Comparison of ENCODE assay signal across 8 cellular contexts in genomic region chr2:190648289-190649034, GRCh38. TPM values are rescaled to one million over a fixed set of nuclear protein-coding genes. Genes with fewer than 3 reads are reported as not detected.
DNase-seq lines count a peak whose midpoint lies in the region; ATAC-seq and TF ChIP-seq lines count a peak whose summit lies in the region.

No MANE protein-coding gene starts in this region.

- no peaks in the 10 kb centered on the region for H4K20me1 ChIP-seq in KMS-11 (ENCODE audit: insufficient read depth)

- peak overlapping the region; percentile 36; the same call in 1 of the 2 replicates for H3K9ac ChIP-seq in KMS-11

- peak overlapping the region; percentile 77 for H2AFZ ChIP-seq in KMS-11 (ENCODE audit: low read depth)

- no peak for TF ChIP-seq CTCF in KMS-11 (conservative IDR thresholded peaks at IDR 0.05; ENCODE audit: low read depth, low read length)
- TF ChIP-seq CTCF in neural crest cell (conservative IDR thresholded peaks at IDR 0.05), result no peak

- peaks cover 21% of the 10 kb centered on the region for H3K4me1 ChIP-seq in KMS-11 (ENCODE audit: low read depth, poor library complexity, severe bottlenecking)

- no peaks in the 10 kb centered on the region for H3K9me3 Mint-ChIP-seq in neural crest cell
- H3K9me3 Mint-ChIP-seq in stimulated activated naive CD8-positive, alpha-beta T cell treated with anti-CD3 and anti-CD28 coated beads, Interleukin-15, amount 100 ng/mL, for 72 hours, result no peaks in the 10 kb centered on the region

- no peak overlapping the region for H3K27ac ChIP-seq in KMS-11

- H3K36me3 ChIP-seq in KMS-11 (ENCODE audit: insufficient read depth), result no peaks in the 10 kb centered on the region

- peak; percentile 66 for DNase-seq in DMS79 treated with DMSO at 0.1 percent for 48 hours (lab: John Stamatoyannopoulos, UW)
- peak; percentile 90 for DNase-seq in RPMI7951 (ENCODE audit: low read depth)
- DNase-seq in activated effector memory CD4-positive, alpha-beta T cell treated with Interleukin-2 at 50 U/mL for 16 hours, result peak; percentile 78
- DNase-seq in fibroblast of the conjunctiva (ENCODE audit: low read depth), result peak; percentile 68
- peak; percentile 69 for DNase-seq in neural crest cell (ENCODE audit: low read depth, low spot score)
- peak; percentile 77 to 87 for DNase-seq in stimulated activated naive CD8-positive, alpha-beta T cell treated with anti-CD3 and anti-CD28 coated beads, Interleukin-15, amount 100 ng/mL, for 72 hours

- peak; percentile 66 for ATAC-seq in GM21723 (IDR thresholded peaks at IDR 0.05; ENCODE audit: unreplicated experiment)
- peak; percentile 80 for ATAC-seq in stimulated activated naive CD8-positive, alpha-beta T cell treated with anti-CD3 and anti-CD28 coated beads, Interleukin-15, amount 100 ng/mL, for 72 hours

- no peak overlapping the region for H3K4me3 ChIP-seq in KMS-11 (IDR thresholded peaks at IDR 0.05; ENCODE audit: insufficient read depth, low read depth, low read length)

- no peaks in the 10 kb centered on the region for H3K36me3 Mint-ChIP-seq in neural crest cell (ENCODE audit: low read depth)

- H3K4me1 Mint-ChIP-seq in neural crest cell, result peaks cover 24% of the 10 kb centered on the region
- peaks cover 33% of the 10 kb centered on the region for H3K4me1 Mint-ChIP-seq in stimulated activated naive CD8-positive, alpha-beta T cell treated with anti-CD3 and anti-CD28 coated beads, Interleukin-15, amount 100 ng/mL, for 72 hours

- peak overlapping the region; percentile 60 for H3K27ac Mint-ChIP-seq in neural crest cell (ENCODE audit: unreplicated experiment)
- H3K27ac Mint-ChIP-seq in stimulated activated naive CD8-positive, alpha-beta T cell treated with anti-CD3 and anti-CD28 coated beads, Interleukin-15, amount 100 ng/mL, for 72 hours, result peak overlapping the region; percentile 59 to 83

- peaks cover 34% of the 10 kb centered on the region for H3K79me2 ChIP-seq in KMS-11 (ENCODE audit: insufficient read depth, low read depth)

- H3K4me3 Mint-ChIP-seq in neural crest cell, result peak overlapping the region; percentile 93
- H3K4me3 Mint-ChIP-seq in stimulated activated naive CD8-positive, alpha-beta T cell treated with anti-CD3 and anti-CD28 coated beads, Interleukin-15, amount 100 ng/mL, for 72 hours, result peak overlapping the region; percentile 84 to 87

- H3K4me2 ChIP-seq in KMS-11, result peak overlapping the region; percentile 61

- H3K27me3 ChIP-seq in KMS-11 (ENCODE audit: insufficient read depth, low read depth), result no peaks in the 10 kb centered on the region

- H3K27me3 Mint-ChIP-seq in neural crest cell (ENCODE audit: low read depth), result peaks cover 17% of the 10 kb centered on the region
- H3K27me3 Mint-ChIP-seq in stimulated activated naive CD8-positive, alpha-beta T cell treated with anti-CD3 and anti-CD28 coated beads, Interleukin-15, amount 100 ng/mL, for 72 hours, result no peaks in the 10 kb centered on the region

RNA-seq across cellular contexts. Expression of gene NAB1, which starts 0.4 kb away (rescaled TPM):
- 47.0 and 51.7 TPM in 2 replicates for total RNA-seq in RPMI7951 (2014; rRNA removed; shearing (Covaris generic))
- total RNA-seq in neural crest cell, result 42.4 and 48.8 TPM in 2 replicates
